ENCODE assay signal across 2 cellular contexts in genomic region chr11:57015679-57016078, GRCh38.
TF ChIP-seq lines count a peak whose summit lies in the region.

No MANE protein-coding gene starts in this region.

TF ChIP-seq in HepG2, 621 proteins besides CTCF, POLR2A, EP300 and RAD21:
- TF ChIP-seq MAFF (IDR thresholded peaks at IDR 0.05; ENCODE audit: low read depth, low read length), result peak; percentile 82
- peak; percentile 83 to 90 for TF ChIP-seq MAFK (conservative IDR thresholded peaks at IDR 0.05 in 1 of 2, IDR thresholded peaks at IDR 0.05 in 1 of 2; ENCODE audit: low read length in 2 of 2)
- no peak for TF ChIP-seq FUBP1 (CRISPR knock-in tag; IDR thresholded peaks at IDR 0.05; ENCODE audit: borderline replicate concordance)

TF ChIP-seq in K562, 482 proteins besides CTCF, POLR2A, EP300 and RAD21:
- peak; percentile 72 for TF ChIP-seq MAFK (IDR thresholded peaks at IDR 0.05; ENCODE audit: low read length)
- no peak for TF ChIP-seq ZNF24 (IDR thresholded peaks at IDR 0.05)
- TF ChIP-seq ZNF511 (CRISPR knock-in tag; IDR thresholded peaks at IDR 0.05), result no peak
- no peak for TF ChIP-seq CREBBP (IDR thresholded peaks at IDR 0.05; ENCODE audit: low read depth, low read length)
- TF ChIP-seq TCFL5 (CRISPR knock-in tag; conservative IDR thresholded peaks at IDR 0.05), result no peak
- TF ChIP-seq ZNF263 (CRISPR knock-in tag; IDR thresholded peaks at IDR 0.05; ENCODE audit: borderline replicate concordance), result no peak
- TF ChIP-seq ZNF316 (IDR thresholded peaks at IDR 0.05), result peak; percentile 57
- TF ChIP-seq MAFF (IDR thresholded peaks at IDR 0.05; ENCODE audit: low read length), result peak; percentile 77
- no peak for TF ChIP-seq UBTF (IDR thresholded peaks at IDR 0.05; ENCODE audit: borderline replicate concordance in 1 of 2, low read depth in 2 of 2, low read length in 2 of 2)
- TF ChIP-seq, protein P1, sequence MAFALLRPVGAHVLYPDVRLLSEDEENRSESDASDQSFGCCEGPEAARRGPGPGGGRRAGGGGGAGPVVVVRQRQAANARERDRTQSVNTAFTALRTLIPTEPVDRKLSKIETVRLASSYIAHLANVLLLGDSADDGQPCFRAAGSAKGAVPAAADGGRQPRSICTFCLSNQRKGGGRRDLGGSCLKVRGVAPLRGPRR (CRISPR knock-in tag; IDR thresholded peaks at IDR 0.05), result no peak
- TF ChIP-seq GTF2A2 (tag; IDR thresholded peaks at IDR 0.05), result no peak
- TF ChIP-seq KLF16 (IDR thresholded peaks at IDR 0.05), result no peak
- no peak for TF ChIP-seq TOE1 (IDR thresholded peaks at IDR 0.05; ENCODE audit: borderline replicate concordance)
- no peak for TF ChIP-seq TOE1 (CRISPR knock-in tag; IDR thresholded peaks at IDR 0.05; ENCODE audit: borderline replicate concordance, low read depth)
- TF ChIP-seq ZNF512 (tag; IDR thresholded peaks at IDR 0.05), result no peak
- TF ChIP-seq MYC (IDR thresholded peaks at IDR 0.05; ENCODE audit: low read depth, low read length), result no peak
- no peak for TF ChIP-seq MYC (CRISPR knock-in tag; IDR thresholded peaks at IDR 0.05; ENCODE audit: borderline replicate concordance, low read depth)
- TF ChIP-seq ZBTB7A (IDR thresholded peaks at IDR 0.05; ENCODE audit: borderline replicate concordance, control insufficient read depth, low read depth, low read length), result no peak
- no peak for TF ChIP-seq WHSC1 (IDR thresholded peaks at IDR 0.05; ENCODE audit: low read length)
- no peak for TF ChIP-seq CREB5 (CRISPR knock-in tag; IDR thresholded peaks at IDR 0.05)
- no peak for TF ChIP-seq ZNF592 (IDR thresholded peaks at IDR 0.05)
- TF ChIP-seq MBD2 (IDR thresholded peaks at IDR 0.05; ENCODE audit: borderline replicate concordance, low read depth), result no peak
- no peak for TF ChIP-seq CTBP1 (IDR thresholded peaks at IDR 0.05; ENCODE audit: borderline replicate concordance)
- no peak for TF ChIP-seq NR1H2 (CRISPR knock-in tag; IDR thresholded peaks at IDR 0.05)
- no peak for TF ChIP-seq ATF1 (CRISPR knock-in tag; IDR thresholded peaks at IDR 0.05)
- TF ChIP-seq ATF1 (tag; IDR thresholded peaks at IDR 0.05), result no peak
- no peak for TF ChIP-seq DIDO1 (tag; IDR thresholded peaks at IDR 0.05; ENCODE audit: low read depth)
- TF ChIP-seq ZNF354B (CRISPR knock-in tag; IDR thresholded peaks at IDR 0.05), result no peak
- TF ChIP-seq SIN3B (IDR thresholded peaks at IDR 0.05; ENCODE audit: low read depth), result no peak
- no peak for TF ChIP-seq BHLHE40 (IDR thresholded peaks at IDR 0.05; ENCODE audit: low read length)
- no peak for TF ChIP-seq CREB3L1 (IDR thresholded peaks at IDR 0.05; ENCODE audit: borderline replicate concordance, low read depth)
- TF ChIP-seq MAFG (tag; conservative IDR thresholded peaks at IDR 0.05), result peak; percentile 24; the same call in 1 of the 2 replicates
- peak; percentile 34; the same call in 1 of the 2 replicates for TF ChIP-seq C11orf30 (IDR thresholded peaks at IDR 0.05; ENCODE audit: low read depth)
- TF ChIP-seq SPI1 (IDR thresholded peaks at IDR 0.05; ENCODE audit: borderline replicate concordance, low read depth, low read length), result no peak
- TF ChIP-seq DPF2 (IDR thresholded peaks at IDR 0.05), result no peak
- no peak for TF ChIP-seq DDX20 (tag; IDR thresholded peaks at IDR 0.05; ENCODE audit: low read depth)
- no peak for TF ChIP-seq EZH2 (IDR thresholded peaks at IDR 0.05; ENCODE audit: borderline replicate concordance, low read depth, low read length)
- no peak for TF ChIP-seq GABPB1 (CRISPR knock-in tag; IDR thresholded peaks at IDR 0.05)
TF ChIP-seq in K562: peak in this region for 5.
